29 cellular contexts compared by ENCODE assay signal in genomic region chrM:12303-13047, GRCh38.
"Had no signal": no experiment of that assay in that cellular context is flagged by ENCODE, and none has a peak within 500 bp of the region (broad histone marks: within the 10 kb centered on the region; RNA-seq: fewer than 3 reads in every experiment).

No MANE protein-coding gene starts in this region.

- H3K4me2 ChIP-seq: PC-9, SK-N-SH had no signal

- H3K27me3 ChIP-seq: Peyer's patch, SJSA1 had no signal

- H3K27ac ChIP-seq: PC-9, Peyer's patch, SJSA1 had no signal

- H3K36me3 ChIP-seq: Peyer's patch, SJSA1 had no signal

- H2AFZ ChIP-seq: PC-9 had no signal

- H3K4me3 ChIP-seq: PC-9, Peyer's patch, SJSA1 had no signal

- H3K9ac ChIP-seq: SK-N-SH had no signal

- H3K4me1 ChIP-seq: Peyer's patch, SJSA1 had no signal

- H3K9me3 ChIP-seq: Peyer's patch, SJSA1, SK-N-SH had no signal

- DNase-seq: Karpas-422, MM.1S, MV-4-11, NCI-H1092, NCI-H1105, NCI-H1417 treated with DMSO at 0.1 percent for 48 hours, NCI-H1436 treated with DMSO at 0.1 percent for 48 hours, NCI-H1694 treated with DMSO at 0.1 percent for 48 hours, NCI-H187 treated with DMSO at 0.1 percent for 48 hours, NCI-H2029, NCI-H2081, NCI-H2171 treated with DMSO at 0.1 percent for 48 hours, NCI-H2227 treated with DMSO at 0.1 percent for 48 hours, NCI-H345, NCI-H446, NCI-H524, NCI-H526, NCI-H69, NCI-H748 treated with DMSO at 0.1 percent for 48 hours, NCI-H82, PC-9, Peyer's patch, Right ventricle myocardium superior, RPMI8226, SHP77 treated with DMSO at 0.1 percent for 48 hours, SK-N-SH, SW 1271, T-helper 1 cell had no signal
